ENCODE assay signal across 2 cellular contexts in genomic region chr2:133959066-133959465, GRCh38.
TF ChIP-seq lines count a peak whose summit lies in the region.

No MANE protein-coding gene starts in this region.

TF ChIP-seq in HepG2, 621 proteins besides CTCF, POLR2A, EP300 and RAD21:
- TF ChIP-seq GATAD1 (CRISPR knock-in tag; IDR thresholded peaks at IDR 0.05), result no peak
- no peak for TF ChIP-seq ZNF746 (CRISPR knock-in tag; IDR thresholded peaks at IDR 0.05)

TF ChIP-seq in K562, 482 proteins besides CTCF, POLR2A, EP300 and RAD21:
- TF ChIP-seq ZNF592 (IDR thresholded peaks at IDR 0.05), result no peak
- no peak for TF ChIP-seq HMGN3 (IDR thresholded peaks at IDR 0.05; ENCODE audit: borderline replicate concordance, extremely low read depth, insufficient read length, low read depth, low read length)
